Comparison of ENCODE assay signal across 11 cellular contexts in the genomic region with DNA sequence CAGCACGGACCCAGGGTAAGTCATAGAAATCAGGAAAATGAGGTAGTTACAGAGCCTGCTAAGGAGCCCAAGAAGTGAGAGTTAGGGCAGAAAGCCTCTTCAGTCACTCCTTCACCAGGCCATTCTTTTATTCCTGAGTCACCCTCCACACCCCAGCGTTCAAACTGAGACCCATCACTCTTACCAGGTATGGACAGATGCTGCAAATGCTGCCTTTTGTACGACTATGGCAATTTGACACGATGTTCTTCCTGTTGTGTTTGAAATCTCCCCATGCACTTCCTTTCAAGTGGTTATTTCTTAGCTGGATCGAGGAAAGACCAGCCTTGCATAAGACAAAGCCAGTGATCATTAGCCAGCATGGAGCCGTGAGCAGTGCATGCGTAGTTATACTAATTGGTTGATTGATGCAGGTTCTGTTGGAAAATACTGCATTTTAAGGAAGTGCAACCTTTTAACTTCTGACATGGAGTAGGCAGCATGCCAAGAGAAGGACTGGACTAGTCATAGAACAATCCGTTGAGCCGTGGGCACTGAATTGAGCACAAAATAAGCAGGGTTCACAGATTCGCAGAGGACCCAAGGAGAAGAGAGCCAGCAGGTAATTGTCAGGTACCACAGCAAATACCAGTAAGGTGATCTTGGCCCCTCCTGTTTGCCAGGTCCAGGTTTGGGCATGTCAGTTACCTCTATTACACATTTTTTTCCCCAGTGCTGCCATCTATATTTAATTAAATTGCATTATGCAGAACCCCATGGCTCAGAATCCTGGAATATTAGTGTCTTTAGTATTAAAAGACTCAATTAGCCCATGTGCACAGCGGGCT.
DNase-seq lines count a peak whose midpoint lies in the region; ATAC-seq and TF ChIP-seq lines count a peak whose summit lies in the region.
"Had no signal": no experiment of that assay in that cellular context is flagged by ENCODE, and none has a peak within 500 bp of the region (broad histone marks: within the 10 kb centered on the region; RNA-seq: fewer than 3 reads in every experiment).

No MANE protein-coding gene starts in this region.

- peak overlapping the region; percentile 70 for H3K4me2 ChIP-seq in OCI-LY1 (ENCODE audit: low read length)

- H4K20me1 ChIP-seq in OCI-LY1 (ENCODE audit: insufficient read depth, low read length), result no peaks in the 10 kb centered on the region

- peak; percentile 32 for DNase-seq in GM06990 (ENCODE audit: extremely low read depth, insufficient read length)
- peak; percentile 61 for DNase-seq in kidney tubule cell (ENCODE audit: low spot score)
- DNase-seq in GM19240 (ENCODE audit: insufficient read length, low spot score), result no peak
- no peak for DNase-seq in islet precursor cell
- no peak for DNase-seq in GF-D8 (lab: John Stamatoyannopoulos, UW)
- DNase-seq: activated CD8-positive, alpha-beta T cell treated with anti-CD3 and anti-CD28 coated beads, Interleukin-2, amount 10 ng/mL, durations not matched to agents 7 days and 5 days; DMS79; nucleus accumbens had no signal

- ATAC-seq in HG02870 (IDR thresholded peaks at IDR 0.05; ENCODE audit: unreplicated experiment), result peak; percentile 10
- no peak for ATAC-seq in GM18873 (IDR thresholded peaks at IDR 0.05; ENCODE audit: low FRiP score, unreplicated experiment)
- ATAC-seq: activated CD8-positive, alpha-beta T cell treated with anti-CD3 and anti-CD28 coated beads, Interleukin-2, amount 10 ng/mL, durations not matched to agents 7 days and 5 days had no signal

- no peaks in the 10 kb centered on the region for H3K9me3 ChIP-seq in OCI-LY1 (ENCODE audit: low read length)

- no peaks in the 10 kb centered on the region for H3K36me3 ChIP-seq in GM06990 (ENCODE audit: control insufficient read depth, insufficient read depth, low read length)
- H3K36me3 ChIP-seq in OCI-LY1 (ENCODE audit: insufficient read depth, low read length), result no peaks in the 10 kb centered on the region; the same call in 1 of the 2 replicates

- H3K27me3 ChIP-seq in GM06990 (replicated peaks; ENCODE audit: control insufficient read depth, insufficient read depth, low read length) (no peaks in the 10 kb centered on the region), OCI-LY1 (ENCODE audit: insufficient read depth, low read length) (no peaks in the 10 kb centered on the region)

- TF ChIP-seq CTCF in GM06990 (IDR thresholded peaks at IDR 0.05; ENCODE audit: insufficient read depth, low read length, poor library complexity, severe bottlenecking), result no peak
- no peak for TF ChIP-seq CTCF in OCI-LY1 (IDR thresholded peaks at IDR 0.05; ENCODE audit: low read length)

- H3F3A ChIP-seq in OCI-LY1 (ENCODE audit: insufficient read depth, low read length), result 0 out of 2 replicates have a peak, but pooled peaks cover 4% of the 10 kb centered on the region

- peak overlapping the region; percentile 33; the same call in 1 of the 2 replicates for H3K9ac ChIP-seq in OCI-LY1 (ENCODE audit: low read length)

- H3K4me3 ChIP-seq in GM06990 (replicated peaks; ENCODE audit: low read depth, low read length) (peak overlapping the region; percentile 36; the same call in 1 of the 2 replicates), OCI-LY1 (ENCODE audit: low read depth, low read length, poor library complexity, severe bottlenecking) (peak overlapping the region; percentile 41)

- no peaks in the 10 kb centered on the region for H3K79me2 ChIP-seq in OCI-LY1 (ENCODE audit: insufficient read depth, low read length)

- H2AFZ ChIP-seq in OCI-LY1 (ENCODE audit: low read length), result no peak overlapping the region

- peak overlapping the region; percentile 85 for H3K27ac ChIP-seq in OCI-LY1 (ENCODE audit: low read depth, low read length, poor library complexity, severe bottlenecking)

- no peaks in the 10 kb centered on the region for H3K9me2 ChIP-seq in OCI-LY1 (ENCODE audit: low read depth, low read length)

- H3K4me1 ChIP-seq in OCI-LY1 (ENCODE audit: insufficient read depth, low read length, severe bottlenecking), result peaks cover 50% of the 10 kb centered on the region

Comparison
In these comparisons a context has a peak if more than half of its experiments do, and no peak if none do; other contexts are left out.
1. DNase-seq: peak in GM06990 (single experiment) and kidney tubule cell (single experiment); none in GM19240 (single experiment), islet precursor cell (single experiment) and GF-D8 (single experiment).